ENCODE assay signal across 20 cellular contexts in the genomic region with DNA sequence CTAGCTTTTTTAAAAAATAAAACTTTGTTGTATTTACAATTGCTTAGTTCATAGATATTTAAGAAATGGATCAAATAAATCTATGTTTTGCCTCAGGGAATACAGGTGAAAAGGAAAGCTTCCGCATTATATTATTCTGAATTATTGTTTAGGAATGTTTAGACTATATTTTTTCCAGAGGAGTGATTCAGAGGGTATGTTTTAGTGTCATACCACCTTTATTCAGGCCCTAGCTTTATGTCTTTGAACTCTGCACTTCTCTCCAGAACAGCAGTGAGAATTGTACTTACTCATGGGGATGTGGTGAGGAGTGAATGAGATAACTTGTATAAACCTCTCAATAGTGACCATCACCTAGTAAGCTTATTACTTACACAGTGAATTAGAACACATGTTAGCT. TPM values are rescaled to one million over a fixed set of nuclear protein-coding genes. Genes with fewer than 3 reads are reported as not detected.
"Had no signal": no experiment of that assay in that cellular context is flagged by ENCODE, and none has a peak within 500 bp of the region (broad histone marks: within the 10 kb centered on the region; RNA-seq: fewer than 3 reads in every experiment).

No MANE protein-coding gene starts in this region.

- H3K27me3 ChIP-seq: body of pancreas, pancreas, spleen, tibial nerve, uterus had no signal

- H3K36me3 ChIP-seq: heart right ventricle, pancreas, spleen, tibial nerve, uterus had no signal

- H3K27ac ChIP-seq: body of pancreas, pancreas, spleen, VCaP had no signal

- H3K4me1 ChIP-seq: body of pancreas, heart right ventricle, pancreas, uterus had no signal

- ATAC-seq: body of pancreas; mucosa of descending colon; naive thymus-derived CD4-positive, alpha-beta T cell; pancreas; stimulated activated naive B cell treated with anti-CD40 and anti-IgM and Interleukin-4, amounts not matched to agents 10 μg/mL and 1 μg/mL and 100 μg/mL, for 72 hours had no signal

- H3K4me3 ChIP-seq: body of pancreas, coronary artery, heart right ventricle, mucosa of descending colon, pancreas, spleen, tibial nerve, uterus had no signal

- FAIRE-seq: pancreas had no signal

- H3K9me3 ChIP-seq: body of pancreas, heart right ventricle, mucosa of descending colon, pancreas, spleen, tibial nerve, uterus had no signal

- DNase-seq: activated CD4-positive, CD25-positive, alpha-beta regulatory T cell treated with anti-CD3 and anti-CD28 coated beads, Interleukin-2, amount 50 U/mL, for 72 hours; activated CD8-positive, alpha-beta memory T cell treated with anti-CD3 and anti-CD28 coated beads for 24 hours; activated CD8-positive, alpha-beta memory T cell treated with anti-CD3 and anti-CD28 coated beads, Interleukin-2, amount 50 U/mL, for 48 hours; activated naive CD8-positive, alpha-beta T cell treated with anti-CD3 and anti-CD28 coated beads for 36 hours; amniotic stem cell; body of pancreas; heart right ventricle; kidney glomerular epithelial cell; mesenchymal stem cell; mucosa of descending colon; naive thymus-derived CD4-positive, alpha-beta T cell; pancreas; spleen; stimulated activated naive B cell treated with anti-CD40 and anti-IgM and Interleukin-4, amounts not matched to agents 10 μg/mL and 1 μg/mL and 100 μg/mL, for 72 hours; SW 1271; T-helper 2 cell; uterus had no signal

RNA-seq across cellular contexts. Expression of gene SLIT2, which starts 14.0 kb away (rescaled TPM):
- total RNA-seq: activated naive CD8-positive, alpha-beta T cell treated with anti-CD3 and anti-CD28 coated beads for 36 hours; naive thymus-derived CD4-positive, alpha-beta T cell had no signal
- polyA plus RNA-seq: naive thymus-derived CD4-positive, alpha-beta T cell had no signal
